1 cellular context compared by ENCODE assay signal in the genomic region with DNA sequence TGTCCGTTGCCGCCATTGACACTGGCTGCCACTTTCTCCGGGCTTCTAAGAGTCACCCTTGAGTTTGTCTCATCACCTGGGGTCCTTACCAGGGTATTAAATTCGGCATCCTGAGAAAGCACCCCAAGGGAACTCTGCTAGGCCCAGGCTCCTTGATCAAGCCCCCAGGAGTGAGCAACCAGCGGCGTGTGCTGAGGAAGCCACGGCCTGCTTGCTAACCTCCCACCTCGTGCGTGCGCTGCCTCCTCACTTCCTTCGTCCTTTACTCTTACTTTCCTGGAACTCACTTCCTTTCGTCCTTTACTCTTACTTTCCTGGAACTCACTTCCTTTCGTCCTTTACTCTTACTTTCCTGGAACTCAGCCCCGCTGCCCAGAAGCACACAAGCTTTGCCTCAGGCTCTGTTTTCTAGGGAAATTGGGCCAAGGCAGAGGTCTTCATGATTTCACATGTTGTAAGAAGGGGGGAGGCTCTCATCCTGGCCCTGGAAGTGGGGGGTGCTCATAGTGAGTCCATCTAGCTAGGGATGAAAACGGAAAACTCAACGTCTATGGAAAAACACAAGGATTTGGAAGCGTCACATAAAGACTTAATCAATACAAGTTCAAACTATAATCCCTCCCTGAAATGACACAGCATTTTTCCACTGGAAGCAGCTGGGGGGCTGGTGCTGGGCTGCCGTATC.
TF ChIP-seq lines count a peak whose summit lies in the region.

No MANE protein-coding gene starts in this region.

TF ChIP-seq in K562, 482 proteins besides CTCF, POLR2A, EP300 and RAD21 (continued from another document and continues in another):
- TF ChIP-seq FOS (IDR thresholded peaks at IDR 0.05; ENCODE audit: extremely low read depth, insufficient read length) = no peak
- TF ChIP-seq HINFP (tag; conservative IDR thresholded peaks at IDR 0.05; ENCODE audit: low read depth) = no peak; the same call in 1 of the 2 replicates
- 0 out of 2 replicates have a peak, but pooled peaks have one; percentile 9 for TF ChIP-seq ZNF140 (CRISPR knock-in tag; IDR thresholded peaks at IDR 0.05)
- peak; percentile 58 for TF ChIP-seq MYC (IDR thresholded peaks at IDR 0.05; ENCODE audit: low read depth, low read length)
- no peak for TF ChIP-seq MYC (CRISPR knock-in tag; IDR thresholded peaks at IDR 0.05; ENCODE audit: borderline replicate concordance, low read depth)
- TF ChIP-seq ESRRA (IDR thresholded peaks at IDR 0.05; ENCODE audit: borderline replicate concordance, low read depth) = 0 out of 2 replicates have a peak, but pooled peaks have one; percentile 50
- no peak for TF ChIP-seq CBX1 (IDR thresholded peaks at IDR 0.05; ENCODE audit: low read depth)
- 0 out of 2 replicates have a peak, but pooled peaks have one; percentile 29 for TF ChIP-seq CTBP1 (IDR thresholded peaks at IDR 0.05; ENCODE audit: borderline replicate concordance)
- no peak for TF ChIP-seq NEUROD1 (IDR thresholded peaks at IDR 0.05; ENCODE audit: borderline replicate concordance, low read depth, low read length, partially characterized antibody)
- no peak for TF ChIP-seq JUNB (CRISPR knock-in tag; conservative IDR thresholded peaks at IDR 0.05)
- peak; percentile 59 for TF ChIP-seq TCF3 (CRISPR knock-in tag; IDR thresholded peaks at IDR 0.05)
- peak; percentile 14 for TF ChIP-seq TBP (optimal IDR thresholded peaks at IDR 0.05; ENCODE audit: low read depth, low read length)
- TF ChIP-seq EHMT2 (IDR thresholded peaks at IDR 0.05) = peak; percentile 37
- TF ChIP-seq NR4A1 (CRISPR knock-in tag; IDR thresholded peaks at IDR 0.05) = no peak
- TF ChIP-seq NR4A1 (tag; IDR thresholded peaks at IDR 0.05) = peak; percentile 90
- no peak for TF ChIP-seq U2AF2 (optimal IDR thresholded peaks at IDR 0.05; ENCODE audit: low read depth, low read length)
- TF ChIP-seq, protein P1, sequence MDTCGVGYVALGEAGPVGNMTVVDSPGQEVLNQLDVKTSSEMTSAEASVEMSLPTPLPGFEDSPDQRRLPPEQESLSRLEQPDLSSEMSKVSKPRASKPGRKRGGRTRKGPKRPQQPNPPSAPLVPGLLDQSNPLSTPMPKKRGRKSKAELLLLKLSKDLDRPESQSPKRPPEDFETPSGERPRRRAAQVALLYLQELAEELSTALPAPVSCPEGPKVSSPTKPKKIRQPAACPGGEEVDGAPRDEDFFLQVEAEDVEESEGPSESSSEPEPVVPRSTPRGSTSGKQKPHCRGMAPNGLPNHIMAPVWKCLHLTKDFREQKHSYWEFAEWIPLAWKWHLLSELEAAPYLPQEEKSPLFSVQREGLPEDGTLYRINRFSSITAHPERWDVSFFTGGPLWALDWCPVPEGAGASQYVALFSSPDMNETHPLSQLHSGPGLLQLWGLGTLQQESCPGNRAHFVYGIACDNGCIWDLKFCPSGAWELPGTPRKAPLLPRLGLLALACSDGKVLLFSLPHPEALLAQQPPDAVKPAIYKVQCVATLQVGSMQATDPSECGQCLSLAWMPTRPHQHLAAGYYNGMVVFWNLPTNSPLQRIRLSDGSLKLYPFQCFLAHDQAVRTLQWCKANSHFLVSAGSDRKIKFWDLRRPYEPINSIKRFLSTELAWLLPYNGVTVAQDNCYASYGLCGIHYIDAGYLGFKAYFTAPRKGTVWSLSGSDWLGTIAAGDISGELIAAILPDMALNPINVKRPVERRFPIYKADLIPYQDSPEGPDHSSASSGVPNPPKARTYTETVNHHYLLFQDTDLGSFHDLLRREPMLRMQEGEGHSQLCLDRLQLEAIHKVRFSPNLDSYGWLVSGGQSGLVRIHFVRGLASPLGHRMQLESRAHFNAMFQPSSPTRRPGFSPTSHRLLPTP (IDR thresholded peaks at IDR 0.05; ENCODE audit: borderline replicate concordance, extremely low read depth, insufficient read length) = no peak
- 0 out of 2 replicates have a peak, but pooled peaks have one; percentile 63 for TF ChIP-seq MECOM (CRISPR knock-in tag; IDR thresholded peaks at IDR 0.05)
- TF ChIP-seq, protein P2, sequence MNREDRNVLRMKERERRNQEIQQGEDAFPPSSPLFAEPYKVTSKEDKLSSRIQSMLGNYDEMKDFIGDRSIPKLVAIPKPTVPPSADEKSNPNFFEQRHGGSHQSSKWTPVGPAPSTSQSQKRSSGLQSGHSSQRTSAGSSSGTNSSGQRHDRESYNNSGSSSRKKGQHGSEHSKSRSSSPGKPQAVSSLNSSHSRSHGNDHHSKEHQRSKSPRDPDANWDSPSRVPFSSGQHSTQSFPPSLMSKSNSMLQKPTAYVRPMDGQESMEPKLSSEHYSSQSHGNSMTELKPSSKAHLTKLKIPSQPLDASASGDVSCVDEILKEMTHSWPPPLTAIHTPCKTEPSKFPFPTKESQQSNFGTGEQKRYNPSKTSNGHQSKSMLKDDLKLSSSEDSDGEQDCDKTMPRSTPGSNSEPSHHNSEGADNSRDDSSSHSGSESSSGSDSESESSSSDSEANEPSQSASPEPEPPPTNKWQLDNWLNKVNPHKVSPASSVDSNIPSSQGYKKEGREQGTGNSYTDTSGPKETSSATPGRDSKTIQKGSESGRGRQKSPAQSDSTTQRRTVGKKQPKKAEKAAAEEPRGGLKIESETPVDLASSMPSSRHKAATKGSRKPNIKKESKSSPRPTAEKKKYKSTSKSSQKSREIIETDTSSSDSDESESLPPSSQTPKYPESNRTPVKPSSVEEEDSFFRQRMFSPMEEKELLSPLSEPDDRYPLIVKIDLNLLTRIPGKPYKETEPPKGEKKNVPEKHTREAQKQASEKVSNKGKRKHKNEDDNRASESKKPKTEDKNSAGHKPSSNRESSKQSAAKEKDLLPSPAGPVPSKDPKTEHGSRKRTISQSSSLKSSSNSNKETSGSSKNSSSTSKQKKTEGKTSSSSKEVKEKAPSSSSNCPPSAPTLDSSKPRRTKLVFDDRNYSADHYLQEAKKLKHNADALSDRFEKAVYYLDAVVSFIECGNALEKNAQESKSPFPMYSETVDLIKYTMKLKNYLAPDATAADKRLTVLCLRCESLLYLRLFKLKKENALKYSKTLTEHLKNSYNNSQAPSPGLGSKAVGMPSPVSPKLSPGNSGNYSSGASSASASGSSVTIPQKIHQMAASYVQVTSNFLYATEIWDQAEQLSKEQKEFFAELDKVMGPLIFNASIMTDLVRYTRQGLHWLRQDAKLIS (CRISPR knock-in tag; IDR thresholded peaks at IDR 0.05) = peak; percentile 75; the same call in 1 of the 2 replicates
- peak; percentile 86 for TF ChIP-seq ZNF589 (CRISPR knock-in tag; IDR thresholded peaks at IDR 0.05; ENCODE audit: low read depth)
- TF ChIP-seq SMARCC2 (IDR thresholded peaks at IDR 0.05; ENCODE audit: low read depth) = peak; percentile 70; the same call in 1 of the 2 replicates
- TF ChIP-seq, protein P3, sequence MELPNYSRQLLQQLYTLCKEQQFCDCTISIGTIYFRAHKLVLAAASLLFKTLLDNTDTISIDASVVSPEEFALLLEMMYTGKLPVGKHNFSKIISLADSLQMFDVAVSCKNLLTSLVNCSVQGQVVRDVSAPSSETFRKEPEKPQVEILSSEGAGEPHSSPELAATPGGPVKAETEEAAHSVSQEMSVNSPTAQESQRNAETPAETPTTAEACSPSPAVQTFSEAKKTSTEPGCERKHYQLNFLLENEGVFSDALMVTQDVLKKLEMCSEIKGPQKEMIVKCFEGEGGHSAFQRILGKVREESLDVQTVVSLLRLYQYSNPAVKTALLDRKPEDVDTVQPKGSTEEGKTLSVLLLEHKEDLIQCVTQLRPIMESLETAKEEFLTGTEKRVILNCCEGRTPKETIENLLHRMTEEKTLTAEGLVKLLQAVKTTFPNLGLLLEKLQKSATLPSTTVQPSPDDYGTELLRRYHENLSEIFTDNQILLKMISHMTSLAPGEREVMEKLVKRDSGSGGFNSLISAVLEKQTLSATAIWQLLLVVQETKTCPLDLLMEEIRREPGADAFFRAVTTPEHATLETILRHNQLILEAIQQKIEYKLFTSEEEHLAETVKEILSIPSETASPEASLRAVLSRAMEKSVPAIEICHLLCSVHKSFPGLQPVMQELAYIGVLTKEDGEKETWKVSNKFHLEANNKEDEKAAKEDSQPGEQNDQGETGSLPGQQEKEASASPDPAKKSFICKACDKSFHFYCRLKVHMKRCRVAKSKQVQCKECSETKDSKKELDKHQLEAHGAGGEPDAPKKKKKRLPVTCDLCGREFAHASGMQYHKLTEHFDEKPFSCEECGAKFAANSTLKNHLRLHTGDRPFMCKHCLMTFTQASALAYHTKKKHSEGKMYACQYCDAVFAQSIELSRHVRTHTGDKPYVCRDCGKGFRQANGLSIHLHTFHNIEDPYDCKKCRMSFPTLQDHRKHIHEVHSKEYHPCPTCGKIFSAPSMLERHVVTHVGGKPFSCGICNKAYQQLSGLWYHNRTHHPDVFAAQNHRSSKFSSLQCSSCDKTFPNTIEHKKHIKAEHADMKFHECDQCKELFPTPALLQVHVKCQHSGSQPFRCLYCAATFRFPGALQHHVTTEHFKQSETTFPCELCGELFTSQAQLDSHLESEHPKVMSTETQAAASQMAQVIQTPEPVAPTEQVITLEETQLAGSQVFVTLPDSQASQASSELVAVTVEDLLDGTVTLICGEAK (IDR thresholded peaks at IDR 0.05) = peak; percentile 39; the same call in 1 of the 2 replicates
- TF ChIP-seq, protein P3 (CRISPR knock-in tag; IDR thresholded peaks at IDR 0.05) = no peak
- no peak for TF ChIP-seq STAT5B (CRISPR knock-in tag; IDR thresholded peaks at IDR 0.05)
- no peak for TF ChIP-seq RBM14 (IDR thresholded peaks at IDR 0.05; ENCODE audit: borderline replicate concordance, insufficient read depth, low read depth, low read length)
- peak; percentile 83 for TF ChIP-seq DPF2 (IDR thresholded peaks at IDR 0.05)
- TF ChIP-seq ZNF212 (CRISPR knock-in tag; IDR thresholded peaks at IDR 0.05) = 0 out of 2 replicates have a peak, but pooled peaks have one; percentile 46
- TF ChIP-seq ZNF507 (tag; conservative IDR thresholded peaks at IDR 0.05) = no peak
- peak; percentile 81 for TF ChIP-seq ZNF584 (CRISPR knock-in tag; IDR thresholded peaks at IDR 0.05; ENCODE audit: low read depth)
- no peak for TF ChIP-seq ZNF253 (CRISPR knock-in tag; conservative IDR thresholded peaks at IDR 0.05)
- peak; percentile 47 for TF ChIP-seq RBFOX2 (IDR thresholded peaks at IDR 0.05; ENCODE audit: low read depth, low read length)
- peak; percentile 87 for TF ChIP-seq CUX1 (CRISPR knock-in tag; IDR thresholded peaks at IDR 0.05)
- TF ChIP-seq L3MBTL2 (IDR thresholded peaks at IDR 0.05) = peak; percentile 94
- no peak for TF ChIP-seq ZZZ3 (IDR thresholded peaks at IDR 0.05)
